In genomic region chr3:64988188-64988587, GRCh38 we compare ENCODE assay signal across 23 cellular contexts.
DNase-seq lines count a peak whose midpoint lies in the region; ATAC-seq and TF ChIP-seq lines count a peak whose summit lies in the region.
"Had no signal": no experiment of that assay in that cellular context is flagged by ENCODE, and none has a peak within 500 bp of the region (broad histone marks: within the 10 kb centered on the region; RNA-seq: fewer than 3 reads in every experiment).

No MANE protein-coding gene starts in this region.

- CTCF ChIA-PET in mammary epithelial cell (lab: Charles Lee; ENCODE audit: low non-redundant PET) = no interaction called here

- WGBS in mammary epithelial cell (ENCODE audit: low coverage, missing lambda C conversion rate) = 21% methylated on average over 3 of the region's 3 CpGs

- dilution Hi-C loops in mammary epithelial cell (cut with HindIII; ENCODE audit: low sequenced_read_pairs) = no loop called here

- H3K4me3 ChIP-seq in mammary epithelial cell (replicated peaks in 1 of 3; ENCODE audit: insufficient read depth in 1 of 3, low read depth in 2 of 3, low read length in 3 of 3) (no peak overlapping the region), vagina (no peak overlapping the region)
- H3K4me3 ChIP-seq: A549, esophagus squamous epithelium, HAP-1 had no signal

- in situ Hi-C loops in mammary epithelial cell (cut with MboI; ENCODE audit: low sequenced_read_pairs in 2 of 2) = no loop called here

- TF ChIP-seq CTCF in mammary epithelial cell (conservative IDR thresholded peaks at IDR 0.05 in 1 of 2, IDR thresholded peaks at IDR 0.05 in 1 of 2; ENCODE audit: extremely low read depth in 1 of 2, insufficient read depth in 1 of 2, low read depth in 1 of 2, low read length in 2 of 2) (no peak), foreskin keratinocyte (conservative IDR thresholded peaks at IDR 0.05) (no peak), vagina (IDR thresholded peaks at IDR 0.05) (no peak)

- H3K4me1 ChIP-seq in mammary epithelial cell (ENCODE audit: insufficient read depth, low read length) (peaks cover 11% of the 10 kb centered on the region), foreskin keratinocyte (peaks cover 7% of the 10 kb centered on the region), vagina (peaks cover 8% of the 10 kb centered on the region)
- H3K4me1 ChIP-seq: A549, Caco-2 had no signal

- no peaks in the 10 kb centered on the region for H4K20me1 ChIP-seq in mammary epithelial cell (ENCODE audit: insufficient read depth, low read length)

- no peaks in the 10 kb centered on the region for H3K79me2 ChIP-seq in mammary epithelial cell (ENCODE audit: insufficient read depth, low read length)

- ATAC-seq in foreskin keratinocyte = peak; percentile 62
- ATAC-seq: A549; left colon; naive thymus-derived CD8-positive, alpha-beta T cell had no signal

- H3K36me3 ChIP-seq in mammary epithelial cell (ENCODE audit: insufficient read depth, low read length) = no peaks in the 10 kb centered on the region
- no peaks in the 10 kb centered on the region for H3K36me3 ChIP-seq in vagina
- H3K36me3 ChIP-seq: esophagus squamous epithelium, HAP-1 had no signal

- H3K27ac ChIP-seq in mammary epithelial cell (ENCODE audit: insufficient read depth, low read depth, low read length) (peak overlapping the region; percentile 27), foreskin keratinocyte (peak overlapping the region; percentile 24), vagina (no peak overlapping the region)
- H3K27ac ChIP-seq: A549, esophagus squamous epithelium, VCaP had no signal

- H3K4me2 ChIP-seq in mammary epithelial cell (ENCODE audit: insufficient read depth, low read depth, low read length) = no peak overlapping the region
- H3K4me2 ChIP-seq: A549 had no signal

- peak; percentile 78 for DNase-seq in A172 (ENCODE audit: low spot score)
- DNase-seq in HK-2 (ENCODE audit: unreplicated experiment) = peak; percentile 40
- peak; percentile 70 for DNase-seq in mammary epithelial cell
- no peak for DNase-seq in foreskin keratinocyte
- DNase-seq in NCI-H748 (lab: John Stamatoyannopoulos, UW; ENCODE audit: unreplicated experiment) = no peak
- DNase-seq in NCI-H187 (lab: John Stamatoyannopoulos, UW) = no peak
- no peak for DNase-seq in SW 1271 (lab: John Stamatoyannopoulos, UW)
- DNase-seq in vagina (ENCODE audit: extremely low spot score in 2 of 2) = no peak
- DNase-seq: activated CD4-positive, alpha-beta T cell treated with anti-CD3 and anti-CD28 coated beads, Interleukin-2, amount 10 ng/mL, durations not matched to agents 24 days and 14 days; activated naive CD8-positive, alpha-beta T cell treated with anti-CD3 and anti-CD28 coated beads for 36 hours; Caco-2; cerebellar nuclear complex; esophagus squamous epithelium; left colon; naive thymus-derived CD8-positive, alpha-beta T cell; NCI-H1048; NCI-H446; OCI-M1; stimulated activated CD4-positive, alpha-beta T cell treated with anti-CD3 and anti-CD28 coated beads, Interleukin-4, amount 100 ng/mL, for 24 hours; stimulated activated naive CD4-positive, alpha-beta T cell treated with Interleukin-2 at 50 U/mL for 16 hours had no signal

- H2AFZ ChIP-seq in mammary epithelial cell (ENCODE audit: low read depth, low read length) = peak overlapping the region; percentile 70

- H3K9me3 ChIP-seq in mammary epithelial cell (replicated peaks; ENCODE audit: insufficient read depth, low read length) (no peaks in the 10 kb centered on the region), vagina (no peaks in the 10 kb centered on the region)
- H3K9me3 ChIP-seq: A549, Caco-2, esophagus squamous epithelium, HAP-1 had no signal

- no peak for TF ChIP-seq POLR2A in vagina (IDR thresholded peaks at IDR 0.05)

- intact Hi-C loops in mammary epithelial cell (cut with micrococcal nuclease) (no loop called here), vagina (cut with DNase I) (no loop called here)

- no TSS peak for BruUV-seq in mammary epithelial cell (replicated peaks; lab: Mats Ljungman, UMichigan)

- H3K27me3 ChIP-seq in mammary epithelial cell (ENCODE audit: insufficient read depth, low read length) (no peaks in the 10 kb centered on the region), foreskin keratinocyte (no peaks in the 10 kb centered on the region), vagina (no peaks in the 10 kb centered on the region)
- H3K27me3 ChIP-seq: esophagus squamous epithelium had no signal

- H3K9ac ChIP-seq in mammary epithelial cell (ENCODE audit: insufficient read depth, low read length) = no peak overlapping the region

Comparison
In these comparisons a context has a peak if more than half of its experiments do, and no peak if none do; other contexts are left out.
1. DNase-seq: peak in A172 (single experiment), HK-2 (single experiment) and mammary epithelial cell (single experiment); none in foreskin keratinocyte (0 of 2), NCI-H748 (single experiment), NCI-H187 (0 of 2), SW 1271 (0 of 2) and vagina (0 of 2).